Comparison of ENCODE assay signal across 9 cellular contexts in the genomic region with DNA sequence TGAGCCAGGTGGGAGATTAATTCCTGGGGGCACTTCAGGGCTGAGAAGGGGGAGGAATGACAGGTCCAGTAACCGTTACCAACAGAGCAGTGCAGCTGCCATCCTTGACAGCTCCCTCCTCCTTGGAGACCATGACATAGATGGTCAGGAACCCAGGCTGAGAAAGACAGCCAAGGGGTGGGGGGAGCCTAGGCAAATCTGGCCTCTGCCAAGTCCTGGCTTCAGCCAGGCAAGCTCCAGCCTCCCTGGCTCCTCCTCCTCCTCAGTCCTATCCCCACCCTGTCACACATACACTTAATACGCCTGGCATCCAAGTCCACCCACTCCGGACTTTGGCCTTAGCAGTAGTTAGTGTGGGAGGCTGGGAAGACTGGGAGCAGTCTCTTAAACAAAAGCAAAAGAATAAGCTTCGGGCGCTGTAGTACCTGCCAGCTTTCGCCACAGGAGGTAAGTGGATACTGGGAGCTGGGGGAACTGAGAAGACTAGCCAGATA. TPM values are rescaled to one million over a fixed set of nuclear protein-coding genes. Genes with fewer than 3 reads are reported as not detected.
DNase-seq lines count a peak whose midpoint lies in the region; ATAC-seq lines count a peak whose summit lies in the region.
"Had no signal": no experiment of that assay in that cellular context is flagged by ENCODE, and none has a peak within 500 bp of the region (broad histone marks: within the 10 kb centered on the region; RNA-seq: fewer than 3 reads in every experiment).

A gene with protein sequence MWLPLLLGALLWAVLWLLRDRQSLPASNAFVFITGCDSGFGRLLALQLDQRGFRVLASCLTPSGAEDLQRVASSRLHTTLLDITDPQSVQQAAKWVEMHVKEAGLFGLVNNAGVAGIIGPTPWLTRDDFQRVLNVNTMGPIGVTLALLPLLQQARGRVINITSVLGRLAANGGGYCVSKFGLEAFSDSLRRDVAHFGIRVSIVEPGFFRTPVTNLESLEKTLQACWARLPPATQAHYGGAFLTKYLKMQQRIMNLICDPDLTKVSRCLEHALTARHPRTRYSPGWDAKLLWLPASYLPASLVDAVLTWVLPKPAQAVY (plus strand): TSS at position 323 of the 494 bp plus-strand sequence. CDS start 792 bp downstream, outside the sequence.

- no peak within 1 kb of the TSS for H3K27ac Mint-ChIP-seq in activated naive CD4-positive, alpha-beta T cell treated with anti-CD3 and anti-CD28 coated beads for 36 hours

- no peaks in the 10 kb centered on the region for H3K27me3 ChIP-seq in rectal smooth muscle tissue (ENCODE audit: control insufficient read depth, insufficient read depth, low read length)

- peaks cover 61% of the 10 kb centered on the region for H3K4me1 ChIP-seq in rectal smooth muscle tissue (ENCODE audit: control insufficient read depth, insufficient read depth, low read length)

- no peak within 1 kb of the TSS for H3K4me3 Mint-ChIP-seq in activated naive CD4-positive, alpha-beta T cell treated with anti-CD3 and anti-CD28 coated beads for 36 hours

- DNase-seq in Caki2 (ENCODE audit: low read depth): peak; percentile 95
- DNase-seq in SW480 (ENCODE audit: low spot score): peak; percentile 91
- no peak for DNase-seq in cardiac septum (ENCODE audit: low spot score)
- DNase-seq in central memory CD4-positive, alpha-beta T cell: no peak
- no peak for DNase-seq in SK-N-DZ (ENCODE audit: low spot score)
- DNase-seq in activated naive CD4-positive, alpha-beta T cell treated with anti-CD3 and anti-CD28 coated beads for 36 hours: no peak
- DNase-seq: activated naive CD4-positive, alpha-beta T cell treated with anti-CD3 and anti-CD28 coated beads, Interleukin-2, amount 50 U/mL, for 16 hours had no signal

- in situ Hi-C loops in Caki2 (cut with HindIII; ENCODE audit: low pct_unique_long_range_greater_than_20kb, low sequenced_read_pairs): no loop called here

- no peaks in the 10 kb centered on the region for H3K9me3 Mint-ChIP-seq in activated naive CD4-positive, alpha-beta T cell treated with anti-CD3 and anti-CD28 coated beads for 36 hours

- H3K27me3 Mint-ChIP-seq in activated naive CD4-positive, alpha-beta T cell treated with anti-CD3 and anti-CD28 coated beads for 36 hours (ENCODE audit: low read depth): no peaks in the 10 kb centered on the region

- peak within 1 kb of the TSS; percentile 96 for H3K27ac ChIP-seq in rectal smooth muscle tissue (ENCODE audit: low read depth, low read length)

- peaks cover 8% of the 10 kb centered on the region for H3K36me3 ChIP-seq in rectal smooth muscle tissue (ENCODE audit: control insufficient read depth, insufficient read depth, low read length)

- H3K4me3 ChIP-seq in rectal smooth muscle tissue (ENCODE audit: low read length): peak within 1 kb of the TSS; percentile 45

- H3K9ac ChIP-seq in rectal smooth muscle tissue (ENCODE audit: low read length): peak within 1 kb of the TSS; percentile 10

- intact Hi-C loops in cardiac septum (cut with DNase I): loop anchor here (2.0 kb wide), 3 partner anchors 17 to 61 kb away; a partner anchor contains a TSS
- intact Hi-C loops in activated naive CD4-positive, alpha-beta T cell treated with anti-CD3 and anti-CD28 coated beads for 36 hours (cut with micrococcal nuclease): no loop called here

- ATAC-seq in HG02884 (IDR thresholded peaks at IDR 0.05; ENCODE audit: unreplicated experiment): no peak

- H3K4me1 Mint-ChIP-seq in activated naive CD4-positive, alpha-beta T cell treated with anti-CD3 and anti-CD28 coated beads for 36 hours (ENCODE audit: low read depth): peaks cover 27% of the 10 kb centered on the region

- peaks cover 5% of the 10 kb centered on the region for H3K36me3 Mint-ChIP-seq in activated naive CD4-positive, alpha-beta T cell treated with anti-CD3 and anti-CD28 coated beads for 36 hours (ENCODE audit: low read depth)

- CTCF ChIA-PET in activated naive CD4-positive, alpha-beta T cell treated with anti-CD3 and anti-CD28 coated beads for 36 hours (lab: Charles Lee): interaction anchor here (0.6 to 2.7 kb wide), 3 partner anchors 9 to 310 kb away, joined by 3 to 23 read pairs (median 4); no protein-coding TSS in a partner anchor

RNA-seq across cellular contexts. Expression of the gene that starts here (rescaled TPM):
- 2.0 and 2.9 TPM in 2 replicates for total RNA-seq in Caki2 (2014; rRNA removed; shearing (Covaris generic); ENCODE audit: low replicate concordance)
- 26.3 TPM for total RNA-seq in cardiac septum
- polyA plus RNA-seq in SK-N-DZ (2014; cell fraction: cytosol; rRNA removed): 2.2 and 3.8 TPM in 2 replicates
- polyA plus RNA-seq in SK-N-DZ (2014; cell fraction: nucleus; rRNA removed): 2.7 and 3.8 TPM in 2 replicates
- total RNA-seq in activated naive CD4-positive, alpha-beta T cell treated with anti-CD3 and anti-CD28 coated beads for 36 hours: 1 to 10 TPM; 2.1 to 2.6 TPM

Comparison
In these comparisons a context has a peak if more than half of its experiments do, and no peak if none do; other contexts are left out.
1. DNase-seq: peak in Caki2 (single experiment) and SW480 (single experiment); none in cardiac septum (single experiment), central memory CD4-positive, alpha-beta T cell (single experiment), SK-N-DZ (single experiment) and activated naive CD4-positive, alpha-beta T cell treated with anti-CD3 and anti-CD28 coated beads for 36 hours (single experiment).